ENCODE assay signal across 27 cellular contexts in the genomic region with DNA sequence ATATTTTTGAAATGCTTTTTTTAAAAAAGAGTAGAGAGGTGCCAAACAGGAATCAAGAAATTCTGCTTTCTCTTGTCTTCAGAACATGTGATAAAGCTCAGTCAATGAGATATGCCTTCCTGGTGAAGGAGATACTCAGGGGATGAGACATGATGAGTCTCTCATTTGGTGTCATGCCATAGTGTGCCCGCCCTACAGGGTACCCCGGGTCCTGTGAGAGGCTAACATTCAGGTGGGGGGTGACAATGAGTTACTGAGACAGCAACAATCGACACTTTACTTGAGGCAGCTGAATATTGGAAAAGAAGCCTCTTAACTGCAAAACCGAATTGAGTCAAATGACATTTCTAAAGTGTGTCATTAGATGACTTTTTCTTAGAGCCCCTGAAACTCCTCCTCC. TPM values are rescaled to one million over a fixed set of nuclear protein-coding genes. Genes with fewer than 3 reads are reported as not detected.
DNase-seq lines count a peak whose midpoint lies in the region; ATAC-seq and TF ChIP-seq lines count a peak whose summit lies in the region.
"Had no signal": no experiment of that assay in that cellular context is flagged by ENCODE, and none has a peak within 500 bp of the region (broad histone marks: within the 10 kb centered on the region; RNA-seq: fewer than 3 reads in every experiment).

No MANE protein-coding gene starts in this region.

- peak overlapping the region in 1 of 2 donors; percentile 31 for H3K4me3 Mint-ChIP-seq in activated T-cell treated with anti-CD3 and anti-CD28 coated beads, Interleukin-2, amount 50 U/mL, for 72 hours
- H3K4me3 Mint-ChIP-seq in immature natural killer cell: peak overlapping the region in 3 of 5 donors; percentile 26 to 70 (median 33)
- H3K4me3 Mint-ChIP-seq in osteocyte (ENCODE audit: unreplicated experiment): no peak overlapping the region
- H3K4me3 Mint-ChIP-seq: activated naive CD8-positive, alpha-beta T cell; activated T-cell treated with anti-CD3 and anti-CD28 coated beads, Interleukin-2, amount 50 U/mL, for 4 hours; T-helper 2 cell treated with Interferon-gamma antibody and Interleukin-4, amounts not matched to agents 5 μg/mL and 100 μg/mL, for 36 hours had no signal

- no peaks in the 10 kb centered on the region for H3K36me3 ChIP-seq in thyroid gland
- H3K36me3 ChIP-seq: heart left ventricle, neutrophil had no signal

- peak overlapping the region; percentile 2 for H3K27ac Mint-ChIP-seq in activated T-cell treated with anti-CD3 and anti-CD28 coated beads, Interleukin-2, amount 50 U/mL, for 72 hours
- peak overlapping the region in 4 of 6 donors; percentile 19 to 82 (median 64) for H3K27ac Mint-ChIP-seq in immature natural killer cell
- no peak overlapping the region for H3K27ac Mint-ChIP-seq in osteocyte (ENCODE audit: unreplicated experiment)
- H3K27ac Mint-ChIP-seq: activated naive CD8-positive, alpha-beta T cell; T-helper 2 cell treated with Interferon-gamma antibody and Interleukin-4, amounts not matched to agents 5 μg/mL and 100 μg/mL, for 36 hours had no signal

- peaks cover 1 to 4% of the 10 kb centered on the region in 2 donors for H3K9me3 Mint-ChIP-seq in activated T-cell treated with anti-CD3 and anti-CD28 coated beads, Interleukin-2, amount 50 U/mL, for 72 hours
- H3K9me3 Mint-ChIP-seq in immature natural killer cell (no peaks in the 10 kb centered on the region), osteocyte (ENCODE audit: unreplicated experiment) (no peaks in the 10 kb centered on the region)
- H3K9me3 Mint-ChIP-seq: activated T-cell treated with anti-CD3 and anti-CD28 coated beads, Interleukin-2, amount 50 U/mL, for 4 hours; T-helper 2 cell treated with Interferon-gamma antibody and Interleukin-4, amounts not matched to agents 5 μg/mL and 100 μg/mL, for 36 hours had no signal

- DNase-seq in activated T-cell treated with anti-CD3 and anti-CD28 coated beads, Interleukin-2, amount 50 U/mL, for 72 hours: no peak
- DNase-seq in activated T-cell treated with anti-CD3 and anti-CD28 coated beads, Interleukin-2, amount 50 U/mL, for 1 hour: no peak
- DNase-seq in immature natural killer cell (no peak), thyroid gland (no peak), osteocyte (ENCODE audit: extremely low spot score, unreplicated experiment) (no peak), SHP77 (lab: John Stamatoyannopoulos, UW) (no peak)
- no peak for DNase-seq in activated effector memory CD4-positive, alpha-beta T cell treated with Interleukin-2 at 50 U/mL for 16 hours
- DNase-seq: activated CD4-positive, alpha-beta T cell treated with anti-CD3 and anti-CD28 coated beads, Interleukin-2, amount 50 U/mL, for 48 hours; activated T-cell treated with anti-CD3 and anti-CD28 coated beads, Interleukin-2, amount 50 U/mL, for 4 hours; C1 segment of cervical spinal cord; DMS 273 treated with DMSO at 0.1 percent for 48 hours; heart left ventricle; NCI-H1105 treated with DMSO at 0.1 percent for 48 hours; NCI-H2029 treated with DMSO at 0.1 percent for 48 hours; NCI-H226 had no signal

- H3K27me3 Mint-ChIP-seq in activated T-cell treated with anti-CD3 and anti-CD28 coated beads, Interleukin-2, amount 50 U/mL, for 72 hours (ENCODE audit: low read depth): no peaks in the 10 kb centered on the region
- H3K27me3 Mint-ChIP-seq in immature natural killer cell (ENCODE audit: low read depth in 3 of 3) (peaks cover 3 to 8% (median 5%) of the 10 kb centered on the region in 3 donors), osteocyte (ENCODE audit: unreplicated experiment) (peaks cover 3% of the 10 kb centered on the region)
- H3K27me3 Mint-ChIP-seq: activated naive CD8-positive, alpha-beta T cell had no signal

- no peak for TF ChIP-seq POLR2A in thyroid gland (IDR thresholded peaks at IDR 0.05)

- intact Hi-C loops in thyroid gland (cut with DNase I): no loop called here

- peaks cover 12 to 21% of the 10 kb centered on the region in 2 donors for H3K4me1 ChIP-seq in thyroid gland
- H3K4me1 ChIP-seq: heart left ventricle had no signal

- peaks cover 0 to 4% of the 10 kb centered on the region in 2 donors for H3K36me3 Mint-ChIP-seq in activated T-cell treated with anti-CD3 and anti-CD28 coated beads, Interleukin-2, amount 50 U/mL, for 72 hours (ENCODE audit: insufficient read depth in 2 of 2)
- H3K36me3 Mint-ChIP-seq in immature natural killer cell: peaks cover 0 to 8% (median 0%) of the 10 kb centered on the region in 3 donors
- H3K36me3 Mint-ChIP-seq in osteocyte (ENCODE audit: unreplicated experiment): no peaks in the 10 kb centered on the region
- H3K36me3 Mint-ChIP-seq: activated naive CD8-positive, alpha-beta T cell had no signal

- peaks cover 9% of the 10 kb centered on the region for H3K4me1 Mint-ChIP-seq in activated T-cell treated with anti-CD3 and anti-CD28 coated beads, Interleukin-2, amount 50 U/mL, for 72 hours (ENCODE audit: low read depth)
- H3K4me1 Mint-ChIP-seq in immature natural killer cell (peaks cover 34 to 39% of the 10 kb centered on the region in 2 donors), osteocyte (ENCODE audit: unreplicated experiment) (no peaks in the 10 kb centered on the region)

- no peak overlapping the region for H3K4me3 ChIP-seq in thyroid gland (replicated peaks in 1 of 3)
- H3K4me3 ChIP-seq: heart left ventricle, K562, lung, SK-N-MC had no signal

- ATAC-seq in activated T-cell treated with anti-CD3 and anti-CD28 coated beads, Interleukin-2, amount 50 U/mL, for 72 hours (replicated peaks in 1 of 2): peak in 1 of 2 donors; percentile 66
- ATAC-seq in HG03025 (IDR thresholded peaks at IDR 0.05; ENCODE audit: low FRiP score, unreplicated experiment): peak; percentile 19
- ATAC-seq: heart left ventricle, K562 had no signal

- WGBS in thyroid gland, 2 donors: 89 to 93% methylated on average over 4 of the region's 4 CpGs

- peak overlapping the region in 2 of 3 donors; percentile 9 to 53 for H3K27ac ChIP-seq in thyroid gland
- H3K27ac ChIP-seq: epithelial cell of prostate, neutrophil, RWPE1, SK-N-MC had no signal

- TF ChIP-seq CTCF in thyroid gland (IDR thresholded peaks at IDR 0.05) (no peak), osteocyte (IDR thresholded peaks at IDR 0.05) (no peak)

- no peaks in the 10 kb centered on the region for H3K27me3 ChIP-seq in thyroid gland
- H3K27me3 ChIP-seq: heart left ventricle, neutrophil had no signal

- H3K9me3 ChIP-seq in thyroid gland: no peaks in the 10 kb centered on the region
- H3K9me3 ChIP-seq: heart left ventricle, neutrophil had no signal

RNA-seq across cellular contexts. Expression of a gene that starts 6.7 kb away (rescaled TPM):
- 1 to 10 TPM; 1.2 to 7.8 TPM for total RNA-seq in activated T-cell treated with anti-CD3 and anti-CD28 coated beads, Interleukin-2, amount 50 U/mL, for 72 hours
- 1 to 10 TPM in 2 of 3 donors, under 1 TPM in 1; 0.79 to 2.3 (median 1.8) TPM for polyA plus RNA-seq in immature natural killer cell
- total RNA-seq in thyroid gland (under 1 TPM in 1 of 4 donors, not detected in 3; 0.78 TPM), osteocyte (not detected in 2 replicates)
- total RNA-seq: astrocyte, K562, MCF 10A had no signal
- polyA plus RNA-seq: heart left ventricle, K562 had no signal

RNA-seq across cellular contexts. Expression of a gene that starts 28.2 kb away (rescaled TPM):
- total RNA-seq in activated T-cell treated with anti-CD3 and anti-CD28 coated beads, Interleukin-2, amount 50 U/mL, for 72 hours: not detected
- not detected for polyA plus RNA-seq in immature natural killer cell
- total RNA-seq in thyroid gland (not detected), osteocyte (not detected in 2 replicates)
- total RNA-seq: activated T-cell treated with anti-CD3 and anti-CD28 coated beads, Interleukin-2, amount 50 U/mL, for 4 hours; astrocyte; heart left ventricle; K562; MCF 10A; skeletal muscle tissue had no signal
- polyA plus RNA-seq: heart left ventricle, K562 had no signal
